7 cellular contexts compared by ENCODE assay signal in genomic region chr12:53677612-53678133, GRCh38. TPM values are rescaled to one million over a fixed set of nuclear protein-coding genes. Genes with fewer than 3 reads are reported as not detected.
DNase-seq lines count a peak whose midpoint lies in the region; ATAC-seq and TF ChIP-seq lines count a peak whose summit lies in the region.

No MANE protein-coding gene starts in this region.

- WGBS in smooth muscle cell (ENCODE audit: low lambda C conversion rate) = 28% methylated on average over 9 of the region's 9 CpGs

- no peak for ATAC-seq in HG02938 (IDR thresholded peaks at IDR 0.05; ENCODE audit: unreplicated experiment)

- H3K27ac ChIP-seq in HEK293 (ENCODE audit: extremely low read depth, low read depth, low read length) (peak overlapping the region; percentile 90), smooth muscle cell (ENCODE audit: low read depth) (peak overlapping the region; percentile 86)

- H3K36me3 ChIP-seq in HEK293 (ENCODE audit: control insufficient read depth in 2 of 2, insufficient read depth in 1 of 2, low read length in 2 of 2) (peaks cover 13 to 14% of the 10 kb centered on the region in 2 experiments; a peak in 2 of 3 replicates), smooth muscle cell (ENCODE audit: low read depth) (no peaks in the 10 kb centered on the region)

- intact Hi-C loops in activated T-helper 2 cell treated with anti-CD3 and anti-CD28 coated beads, Interferon-gamma antibody, Interleukin-2, Interleukin-4, amounts not matched to agents 10 μg/mL and 5 μg/mL and 100 μg/mL, durations not matched to agents 14 hours and 24 hours and 36 hours (cut with micrococcal nuclease) = no loop called here

- POLR2A ChIA-PET in HEK293 (lab: Yijun Ruan, JAX) = interaction anchor here (0.6 to 2.9 kb wide), 2 partner anchors 57 to 177 kb away, joined by 3 to 13 read pairs; partner anchors contain the start of gene TARBP2

- peak overlapping the region; percentile 88 for H3K4me2 ChIP-seq in smooth muscle cell

- H3K27me3 Mint-ChIP-seq in activated T-helper 2 cell treated with anti-CD3 and anti-CD28 coated beads, Interferon-gamma antibody, Interleukin-2, Interleukin-4, amounts not matched to agents 10 μg/mL and 5 μg/mL and 100 μg/mL, durations not matched to agents 14 hours and 24 hours and 36 hours (ENCODE audit: low read depth) = peaks cover 31% of the 10 kb centered on the region

- H3K9me3 Mint-ChIP-seq in activated T-helper 2 cell treated with anti-CD3 and anti-CD28 coated beads, Interferon-gamma antibody, Interleukin-2, Interleukin-4, amounts not matched to agents 10 μg/mL and 5 μg/mL and 100 μg/mL, durations not matched to agents 14 hours and 24 hours and 36 hours = no peaks in the 10 kb centered on the region

- peaks cover 21% of the 10 kb centered on the region for H3K4me1 Mint-ChIP-seq in activated T-helper 2 cell treated with anti-CD3 and anti-CD28 coated beads, Interferon-gamma antibody, Interleukin-2, Interleukin-4, amounts not matched to agents 10 μg/mL and 5 μg/mL and 100 μg/mL, durations not matched to agents 14 hours and 24 hours and 36 hours (ENCODE audit: low read depth)

- peak overlapping the region; percentile 97 for H2AFZ ChIP-seq in smooth muscle cell (ENCODE audit: low read depth)

- no peak overlapping the region for H3K4me3 ChIP-seq in HEK293 (ENCODE audit: low read depth, low read length)
- peak overlapping the region; percentile 52 for H3K4me3 ChIP-seq in smooth muscle cell

- peaks cover 11% of the 10 kb centered on the region for H3K27me3 ChIP-seq in smooth muscle cell (ENCODE audit: low read depth)

- no peak for DNase-seq in activated T-helper 2 cell treated with anti-CD3 and anti-CD28 coated beads, Interferon-gamma antibody, Interleukin-2, Interleukin-4, amounts not matched to agents 10 μg/mL and 5 μg/mL and 100 μg/mL, durations not matched to agents 14 hours and 24 hours and 36 hours (ENCODE audit: low spot score)
- DNase-seq in inferior parietal cortex (ENCODE audit: extremely low spot score) (peak; percentile 65), smooth muscle cell (lab: John Stamatoyannopoulos, UW; ENCODE audit: unreplicated experiment) (no peak), kidney tubule cell (ENCODE audit: low spot score) (no peak), NCI-H2196 treated with DMSO at 0.1 percent for 48 hours (lab: John Stamatoyannopoulos, UW; ENCODE audit: unreplicated experiment) (no peak)

- no peaks in the 10 kb centered on the region for H4K20me1 ChIP-seq in smooth muscle cell (ENCODE audit: low read depth)

- peaks cover 20% of the 10 kb centered on the region for H3K36me3 Mint-ChIP-seq in activated T-helper 2 cell treated with anti-CD3 and anti-CD28 coated beads, Interferon-gamma antibody, Interleukin-2, Interleukin-4, amounts not matched to agents 10 μg/mL and 5 μg/mL and 100 μg/mL, durations not matched to agents 14 hours and 24 hours and 36 hours (ENCODE audit: low read depth)

- H3K4me1 ChIP-seq in HEK293 (ENCODE audit: control insufficient read depth, insufficient read depth, low read length) (0 out of 2 replicates have a peak, but pooled peaks cover 7% of the 10 kb centered on the region), smooth muscle cell (ENCODE audit: low read depth) (peaks cover 35% of the 10 kb centered on the region)

- H3K4me3 Mint-ChIP-seq in activated T-helper 2 cell treated with anti-CD3 and anti-CD28 coated beads, Interferon-gamma antibody, Interleukin-2, Interleukin-4, amounts not matched to agents 10 μg/mL and 5 μg/mL and 100 μg/mL, durations not matched to agents 14 hours and 24 hours and 36 hours (ENCODE audit: low read depth) = peak overlapping the region; percentile 44

- peak overlapping the region; percentile 73 for H3K9ac ChIP-seq in smooth muscle cell (ENCODE audit: low read depth)

- CTCF ChIA-PET in HEK293 (lab: Yijun Ruan, JAX) = interaction anchor here (0.6 to 3.6 kb wide), 11 partner anchors 12 to 539 kb away, joined by 3 to 50 read pairs (median 4); no protein-coding TSS in a partner anchor

- peaks cover 21% of the 10 kb centered on the region for H3K79me2 ChIP-seq in smooth muscle cell (ENCODE audit: low read depth)

- H3K9me3 ChIP-seq in HEK293 (ENCODE audit: control insufficient read depth, insufficient read depth, low read depth, low read length) (no peaks in the 10 kb centered on the region), smooth muscle cell (replicated peaks; ENCODE audit: low read depth) (no peaks in the 10 kb centered on the region)

- H3K27ac Mint-ChIP-seq in activated T-helper 2 cell treated with anti-CD3 and anti-CD28 coated beads, Interferon-gamma antibody, Interleukin-2, Interleukin-4, amounts not matched to agents 10 μg/mL and 5 μg/mL and 100 μg/mL, durations not matched to agents 14 hours and 24 hours and 36 hours = no peak overlapping the region

- H3F3A ChIP-seq in smooth muscle cell (ENCODE audit: low read depth) = peaks cover 11% of the 10 kb centered on the region

- no peak for TF ChIP-seq CTCF in HEK293 (tag by site-specific recombination; IDR thresholded peaks at IDR 0.05)
- no peak for TF ChIP-seq CTCF in smooth muscle cell (IDR thresholded peaks at IDR 0.05; ENCODE audit: borderline replicate concordance, insufficient read depth, poor library complexity, severe bottlenecking)

TF ChIP-seq in HEK293, 187 proteins besides CTCF, POLR2A, EP300 and RAD21:
- TF ChIP-seq ZNF776 (tag by site-specific recombination; IDR thresholded peaks at IDR 0.05; ENCODE audit: borderline replicate concordance) (no peak), SCRT2 (tag by site-specific recombination; IDR thresholded peaks at IDR 0.05) (peak; percentile 97), ZNF335 (tag by site-specific recombination; conservative IDR thresholded peaks at IDR 0.05) (0 out of 2 replicates have a peak, but pooled peaks have one; percentile 35), ZNF660 (tag by site-specific recombination; IDR thresholded peaks at IDR 0.05) (0 out of 2 replicates have a peak, but pooled peaks have one; percentile 16), SCRT1 (tag by site-specific recombination; IDR thresholded peaks at IDR 0.05; ENCODE audit: borderline replicate concordance) (peak; percentile 73)
TF ChIP-seq in HEK293: peak in this region for 4.

RNA-seq across cellular contexts. Expression of gene ATP5MC2, which starts 1.8 kb away (rescaled TPM):
- 433 and 438 TPM in 2 replicates for total RNA-seq in activated T-helper 2 cell treated with anti-CD3 and anti-CD28 coated beads, Interferon-gamma antibody, Interleukin-2, Interleukin-4, amounts not matched to agents 10 μg/mL and 5 μg/mL and 100 μg/mL, durations not matched to agents 14 hours and 24 hours and 36 hours
- 238 and 261 TPM in 2 replicates for total RNA-seq in smooth muscle cell
- 312 and 320 TPM in 2 replicates for polyA plus RNA-seq in smooth muscle cell

RNA-seq across cellular contexts. Expression of gene CALCOCO1, which starts 49.6 kb away (rescaled TPM):
- 19.8 and 22.4 TPM in 2 replicates for total RNA-seq in activated T-helper 2 cell treated with anti-CD3 and anti-CD28 coated beads, Interferon-gamma antibody, Interleukin-2, Interleukin-4, amounts not matched to agents 10 μg/mL and 5 μg/mL and 100 μg/mL, durations not matched to agents 14 hours and 24 hours and 36 hours
- 52.0 and 56.6 TPM in 2 replicates for total RNA-seq in smooth muscle cell
- polyA plus RNA-seq in smooth muscle cell = 46.5 and 59.5 TPM in 2 replicates

RNA-seq across cellular contexts. Expression of gene ATF7, which starts 51.5 kb away (rescaled TPM):
- 28.0 and 32.0 TPM in 2 replicates for total RNA-seq in activated T-helper 2 cell treated with anti-CD3 and anti-CD28 coated beads, Interferon-gamma antibody, Interleukin-2, Interleukin-4, amounts not matched to agents 10 μg/mL and 5 μg/mL and 100 μg/mL, durations not matched to agents 14 hours and 24 hours and 36 hours
- 19.9 and 28.5 TPM in 2 replicates for total RNA-seq in smooth muscle cell
- polyA plus RNA-seq in smooth muscle cell = 15.2 and 19.0 TPM in 2 replicates
